Comparison of ENCODE assay signal across 8 cellular contexts in the genomic region with DNA sequence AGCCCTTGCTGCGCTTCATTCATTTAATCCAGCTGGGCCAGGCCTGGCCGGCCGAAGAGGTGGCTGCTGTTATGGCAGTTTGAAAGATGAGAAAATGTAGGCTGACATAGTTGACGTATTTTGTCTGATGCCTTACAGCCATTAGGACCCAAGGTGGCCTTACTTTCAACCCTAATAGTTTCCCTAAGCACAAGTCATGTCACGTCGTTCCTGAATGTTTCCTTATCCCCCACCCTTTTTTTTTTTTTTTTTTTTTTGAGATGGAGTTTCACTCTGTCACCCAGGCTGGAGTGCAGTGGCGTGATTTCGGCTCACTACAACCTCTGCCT. TPM values are rescaled to one million over a fixed set of nuclear protein-coding genes. Genes with fewer than 3 reads are reported as not detected.
DNase-seq lines count a peak whose midpoint lies in the region; ATAC-seq and TF ChIP-seq lines count a peak whose summit lies in the region.

No MANE protein-coding gene starts in this region.

- peak overlapping the region; percentile 93 to 99 (median 98) for H3K4me3 Mint-ChIP-seq in CD8-positive, alpha-beta memory T cell
- H3K4me3 Mint-ChIP-seq in endothelial cell (ENCODE audit: unreplicated experiment) (peak overlapping the region; percentile 100), osteocyte (ENCODE audit: unreplicated experiment) (peak overlapping the region; percentile 100)

- DNase-seq in CD8-positive, alpha-beta memory T cell = no peak
- DNase-seq in OCI-LY7 (ENCODE audit: low spot score) (no peak), endothelial cell (ENCODE audit: low spot score) (no peak), osteocyte (ENCODE audit: extremely low spot score, unreplicated experiment) (no peak), SW 1271 (lab: John Stamatoyannopoulos, UW) (no peak)

- H3K4me3 ChIP-seq in CD8-positive, alpha-beta memory T cell (ENCODE audit: low read length) = peak overlapping the region; percentile 88
- H3K4me3 ChIP-seq in OCI-LY7 (ENCODE audit: low read depth, low read length, poor library complexity, severe bottlenecking) = peak overlapping the region; percentile 98

- peak overlapping the region; percentile 80 for H3K27ac ChIP-seq in CD8-positive, alpha-beta memory T cell (ENCODE audit: low read depth, low read length)
- H3K27ac ChIP-seq in OCI-LY7 (ENCODE audit: low read depth, low read length, poor library complexity, severe bottlenecking) = peak overlapping the region; percentile 68

- peaks cover 6% of the 10 kb centered on the region; the same call in 1 of the 2 replicates for H4K20me1 ChIP-seq in OCI-LY7 (ENCODE audit: insufficient read depth, low read length)

- H3K27me3 Mint-ChIP-seq in CD8-positive, alpha-beta memory T cell = peaks cover 0 to 2% of the 10 kb centered on the region in 2 donors
- H3K27me3 Mint-ChIP-seq in endothelial cell (ENCODE audit: unreplicated experiment) = peaks cover 5% of the 10 kb centered on the region
- H3K27me3 Mint-ChIP-seq in osteocyte (ENCODE audit: unreplicated experiment) = peaks cover 11% of the 10 kb centered on the region

- peak overlapping the region in 6 of 8 donors; percentile 37 to 98 (median 94) for H3K27ac Mint-ChIP-seq in CD8-positive, alpha-beta memory T cell
- H3K27ac Mint-ChIP-seq in endothelial cell (ENCODE audit: unreplicated experiment) = no peak overlapping the region
- peak overlapping the region; percentile 91 for H3K27ac Mint-ChIP-seq in osteocyte (ENCODE audit: unreplicated experiment)

- H3K9me2 ChIP-seq in OCI-LY7 (ENCODE audit: insufficient read depth, low read length) = no peaks in the 10 kb centered on the region

- peak overlapping the region; percentile 97 for H2AFZ ChIP-seq in OCI-LY7 (ENCODE audit: low read length)

- intact Hi-C loops in OCI-LY7 (cut with micrococcal nuclease; ENCODE audit: unreplicated experiment) = loop anchor here (2.0 to 5.0 kb wide), 2 partner anchors 106 to 317 kb away; a partner anchor contains a TSS

- peaks cover 38 to 50% (median 40%) of the 10 kb centered on the region in 3 donors for H3K4me1 Mint-ChIP-seq in CD8-positive, alpha-beta memory T cell
- H3K4me1 Mint-ChIP-seq in endothelial cell (ENCODE audit: unreplicated experiment) = peaks cover 22% of the 10 kb centered on the region
- H3K4me1 Mint-ChIP-seq in osteocyte (ENCODE audit: unreplicated experiment) = peaks cover 21% of the 10 kb centered on the region

- no peak; the same call in 1 of the 2 replicates for TF ChIP-seq CTCF in OCI-LY7 (conservative IDR thresholded peaks at IDR 0.05; ENCODE audit: low read length)
- TF ChIP-seq CTCF in endothelial cell (IDR thresholded peaks at IDR 0.05; ENCODE audit: unreplicated experiment) = no peak
- no peak for TF ChIP-seq CTCF in osteocyte (IDR thresholded peaks at IDR 0.05)

- H3K9me3 ChIP-seq in CD8-positive, alpha-beta memory T cell (ENCODE audit: low read length) = no peaks in the 10 kb centered on the region
- H3K9me3 ChIP-seq in OCI-LY7 (ENCODE audit: low read length) = peaks cover 11% of the 10 kb centered on the region

- no peak for TF ChIP-seq POLR2A in GM18505 (IDR thresholded peaks at IDR 0.05; ENCODE audit: borderline replicate concordance, extremely low read depth, insufficient read depth, insufficient read length)

- no peak for ATAC-seq in HG03025 (IDR thresholded peaks at IDR 0.05; ENCODE audit: low FRiP score, unreplicated experiment)
- no peak for ATAC-seq in GM18505 (IDR thresholded peaks at IDR 0.05; ENCODE audit: unreplicated experiment)
- no peak for ATAC-seq in HG03135 (IDR thresholded peaks at IDR 0.05; ENCODE audit: unreplicated experiment)

- H3K4me2 ChIP-seq in OCI-LY7 (ENCODE audit: low read length) = peak overlapping the region; percentile 86

- H3K79me2 ChIP-seq in OCI-LY7 (ENCODE audit: insufficient read depth, low read depth, low read length) = peaks cover 47% of the 10 kb centered on the region

- no TSS peak for BruUV-seq in OCI-LY7 (replicated peaks; lab: Mats Ljungman, UMichigan)

- H3K27me3 ChIP-seq in CD8-positive, alpha-beta memory T cell (ENCODE audit: insufficient read depth, low read length, poor library complexity, severe bottlenecking) = no peaks in the 10 kb centered on the region

- POLR2A ChIA-PET in CD8-positive, alpha-beta memory T cell (lab: Charles Lee) = no interaction called here
- POLR2A ChIA-PET in OCI-LY7 (lab: Charles Lee) = interaction anchor here (0.7 kb wide), 2 partner anchors 51 to 72 kb away, joined by 3 to 4 read pairs; no protein-coding TSS in a partner anchor

- CTCF ChIA-PET in CD8-positive, alpha-beta memory T cell (lab: Charles Lee) = interaction anchor here (0.6 to 2.2 kb wide), 5 partner anchors 10 to 341 kb away, joined by 3 to 8 read pairs (median 3); no protein-coding TSS in a partner anchor
- CTCF ChIA-PET in OCI-LY7 (lab: Charles Lee; ENCODE audit: unreplicated experiment) = interaction anchor here (0.6 kb wide), 1 partner anchor 11 kb away, joined by 5 read pairs; no protein-coding TSS in a partner anchor

- H3K36me3 Mint-ChIP-seq in CD8-positive, alpha-beta memory T cell = peaks cover 0 to 10% (median 0%) of the 10 kb centered on the region in 3 donors
- H3K36me3 Mint-ChIP-seq in endothelial cell (ENCODE audit: low read depth, unreplicated experiment) = no peaks in the 10 kb centered on the region
- no peaks in the 10 kb centered on the region for H3K36me3 Mint-ChIP-seq in osteocyte (ENCODE audit: unreplicated experiment)

- H3K4me1 ChIP-seq in CD8-positive, alpha-beta memory T cell (ENCODE audit: insufficient read depth, low read length) = peaks cover 21% of the 10 kb centered on the region
- H3K4me1 ChIP-seq in OCI-LY7 (ENCODE audit: insufficient read depth, low read length, poor library complexity, severe bottlenecking) = peaks cover 43% of the 10 kb centered on the region

- no peaks in the 10 kb centered on the region for H3K9me3 Mint-ChIP-seq in CD8-positive, alpha-beta memory T cell
- H3K9me3 Mint-ChIP-seq in endothelial cell (ENCODE audit: unreplicated experiment) = no peaks in the 10 kb centered on the region
- H3K9me3 Mint-ChIP-seq in osteocyte (ENCODE audit: unreplicated experiment) = no peaks in the 10 kb centered on the region

- no peaks in the 10 kb centered on the region for H3K36me3 ChIP-seq in CD8-positive, alpha-beta memory T cell (ENCODE audit: insufficient read depth, low read length)
- H3K36me3 ChIP-seq in OCI-LY7 (ENCODE audit: insufficient read depth, low read length) = peaks cover 38% of the 10 kb centered on the region

RNA-seq across cellular contexts. Expression of a gene that starts 0.3 kb away (rescaled TPM):
- total RNA-seq in CD8-positive, alpha-beta memory T cell = 100 to 1,000 TPM; 149 to 151 TPM
- polyA plus RNA-seq in CD8-positive, alpha-beta memory T cell = 81.1 TPM
- 90.8 and 104 TPM in 2 replicates for total RNA-seq in OCI-LY7 (2014; rRNA removed; shearing (Covaris generic))
- 280 and 308 TPM in 2 replicates for total RNA-seq in OCI-LY7 (2022)
- 105 TPM for total RNA-seq in endothelial cell (ENCODE audit: unreplicated experiment)
- total RNA-seq in osteocyte = 58.4 and 61.6 TPM in 2 replicates

RNA-seq across cellular contexts. Expression of a gene that starts 49.9 kb away (rescaled TPM):
- total RNA-seq in CD8-positive, alpha-beta memory T cell = 10 to 100 TPM; 13.5 to 15.0 TPM
- polyA plus RNA-seq in CD8-positive, alpha-beta memory T cell = 5.8 TPM
- 5.5 and 6.1 TPM in 2 replicates for total RNA-seq in OCI-LY7 (2014; rRNA removed; shearing (Covaris generic))
- total RNA-seq in OCI-LY7 (2022) (9.7 and 12.0 TPM in 2 replicates), endothelial cell (ENCODE audit: unreplicated experiment) (56.7 TPM), osteocyte (54.5 and 54.8 TPM in 2 replicates)
